ENCODE assay signal across 9 cellular contexts in the genomic region with DNA sequence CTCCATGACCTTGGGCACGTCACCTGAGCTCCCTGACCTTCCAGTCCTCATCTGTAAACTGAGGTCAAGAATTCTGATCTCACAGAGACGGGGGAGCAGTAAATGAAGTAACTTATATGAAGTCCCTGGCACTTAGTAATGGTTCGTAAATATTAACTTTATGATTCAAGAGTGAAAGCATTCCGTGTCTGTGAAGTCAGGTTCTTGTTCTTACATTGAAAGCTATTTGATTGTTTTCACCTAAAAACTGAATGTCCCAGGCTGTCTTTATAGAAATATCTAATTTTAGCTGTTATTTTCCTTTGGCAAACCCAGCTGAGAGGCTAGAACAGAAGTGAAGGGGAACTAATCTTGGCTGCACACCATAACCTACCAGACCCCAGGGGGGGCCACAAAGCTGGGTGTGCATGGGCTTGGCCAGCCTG.
DNase-seq lines count a peak whose midpoint lies in the region; ATAC-seq and TF ChIP-seq lines count a peak whose summit lies in the region.
"Had no signal": no experiment of that assay in that cellular context is flagged by ENCODE, and none has a peak within 500 bp of the region (broad histone marks: within the 10 kb centered on the region; RNA-seq: fewer than 3 reads in every experiment).

No MANE protein-coding gene starts in this region.

- H3K27ac ChIP-seq in adipose tissue (ENCODE audit: low read depth, low read length) (peak overlapping the region; percentile 62), stomach (peak overlapping the region; percentile 60 to 89 (median 85)), MM.1S (ENCODE audit: low read length) (no peak overlapping the region)

- ATAC-seq in HG03442 (IDR thresholded peaks at IDR 0.05; ENCODE audit: unreplicated experiment): peak; percentile 10

- H3K36me3 ChIP-seq in stomach (no peaks in the 10 kb centered on the region), MM.1S (replicated peaks; ENCODE audit: insufficient read depth, low read length) (no peaks in the 10 kb centered on the region)

- H3K9ac ChIP-seq in MM.1S (ENCODE audit: low read length): no peak overlapping the region

- DNase-seq in kidney glomerular epithelial cell (lab: John Stamatoyannopoulos, UW): peak; percentile 26
- DNase-seq in stomach: no peak
- no peak for DNase-seq in MM.1S
- DNase-seq in effector CD8-positive, alpha-beta T cell (lab: John Stamatoyannopoulos, UW): no peak
- no peak for DNase-seq in glutamatergic neuron
- DNase-seq: stimulated activated naive CD4-positive, alpha-beta T cell had no signal

- whole genome bisulfite sequencing in adipose tissue, 3 donors: 52 to 58% (median 55%) methylated on average over 4 of the region's 4 CpGs
- 35 to 46% (median 40%) methylated on average over 4 of the region's 4 CpGs for WGBS in stomach, 5 donors

- peaks cover 18 to 53% (median 30%) of the 10 kb centered on the region in 4 donors for H3K4me1 ChIP-seq in stomach
- H3K4me1 ChIP-seq in MM.1S (ENCODE audit: low read length): no peaks in the 10 kb centered on the region; the same call in 1 of the 2 replicates

- no peak overlapping the region for H3K4me3 Mint-ChIP-seq in glutamatergic neuron (ENCODE audit: unreplicated experiment)
- H3K4me3 Mint-ChIP-seq: memory B cell had no signal

- no peak overlapping the region for H3K4me3 ChIP-seq in stomach
- H3K4me3 ChIP-seq in MM.1S (ENCODE audit: low read length): no peak overlapping the region

- H3K9me2 ChIP-seq in MM.1S (replicated peaks; ENCODE audit: insufficient read depth, low read length): no peaks in the 10 kb centered on the region

- no peak overlapping the region for H3K27ac Mint-ChIP-seq in glutamatergic neuron (ENCODE audit: unreplicated experiment)
- H3K27ac Mint-ChIP-seq: memory B cell had no signal

- peaks cover 35% of the 10 kb centered on the region for H3K9me3 Mint-ChIP-seq in glutamatergic neuron (ENCODE audit: unreplicated experiment)

- peaks cover 33% of the 10 kb centered on the region for H3K36me3 Mint-ChIP-seq in glutamatergic neuron (ENCODE audit: unreplicated experiment)

- H3K9me3 ChIP-seq in stomach (peaks cover 9 to 28% (median 17%) of the 10 kb centered on the region in 4 donors), MM.1S (replicated peaks; ENCODE audit: insufficient read depth, low read length) (no peaks in the 10 kb centered on the region)

- no peaks in the 10 kb centered on the region for H4K20me1 ChIP-seq in MM.1S (ENCODE audit: insufficient read depth, low read length)

- intact Hi-C loops in stomach (cut with DNase I; ENCODE audit: low total_unique reads): no loop called here

- H2AFZ ChIP-seq in MM.1S (ENCODE audit: low read length): no peak overlapping the region

- H3K4me1 Mint-ChIP-seq in glutamatergic neuron (ENCODE audit: low read depth, unreplicated experiment): peaks cover 35% of the 10 kb centered on the region

- H3K79me2 ChIP-seq in MM.1S (ENCODE audit: low read length): no peaks in the 10 kb centered on the region; the same call in 1 of the 2 replicates

- TF ChIP-seq CTCF in stomach (IDR thresholded peaks at IDR 0.05): no peak
- TF ChIP-seq CTCF in MM.1S (IDR thresholded peaks at IDR 0.05; ENCODE audit: low read length): no peak
- no peak for TF ChIP-seq CTCF in glutamatergic neuron (IDR thresholded peaks at IDR 0.05; ENCODE audit: partially characterized antibody, unreplicated experiment)

- H3F3A ChIP-seq in MM.1S (ENCODE audit: insufficient read depth, low read length): no peaks in the 10 kb centered on the region

- H3K27me3 Mint-ChIP-seq in glutamatergic neuron (ENCODE audit: unreplicated experiment): peaks cover 17% of the 10 kb centered on the region
- H3K27me3 Mint-ChIP-seq: memory B cell had no signal

- no peak overlapping the region for H3K4me2 ChIP-seq in MM.1S (ENCODE audit: low read depth, low read length)

- H3K27me3 ChIP-seq in stomach (no peaks in the 10 kb centered on the region), MM.1S (replicated peaks; ENCODE audit: insufficient read depth, low read length) (no peaks in the 10 kb centered on the region)

- TF ChIP-seq EP300 in stomach (IDR thresholded peaks at IDR 0.05): no peak

- TF ChIP-seq POLR2A in stomach (IDR thresholded peaks at IDR 0.05): no peak
